In the genomic region with DNA sequence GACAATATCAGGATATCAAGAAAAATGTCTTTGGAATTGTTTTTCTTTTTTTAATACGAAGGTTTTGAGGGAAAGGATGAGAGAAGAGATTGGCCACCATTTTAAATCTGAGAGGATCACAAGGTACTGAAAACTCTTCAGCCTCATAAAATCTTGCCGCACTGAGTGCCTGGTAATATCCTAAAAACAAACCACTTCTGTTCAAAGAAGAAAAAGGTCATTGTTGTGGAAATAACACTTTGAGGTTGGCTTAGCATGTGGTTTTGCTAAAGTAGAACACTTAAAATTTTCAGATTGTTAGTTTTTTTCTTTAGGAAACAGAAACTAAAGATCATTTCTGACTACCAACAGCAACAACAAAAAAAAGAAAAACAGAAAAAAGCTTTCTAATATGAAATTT, we compare ENCODE assay signal across 1 cellular context.
TF ChIP-seq lines count a peak whose summit lies in the region.

No MANE protein-coding gene starts in this region.

TF ChIP-seq in HepG2, 621 proteins besides CTCF, POLR2A, EP300 and RAD21 (continued from another document):
- TF ChIP-seq CREB1 (IDR thresholded peaks at IDR 0.05), result no peak
- TF ChIP-seq CREB1 (CRISPR knock-in tag; IDR thresholded peaks at IDR 0.05), result peak; percentile 24; the same call in 1 of the 2 replicates
- TF ChIP-seq ZNF563 (CRISPR knock-in tag; IDR thresholded peaks at IDR 0.05), result no peak
- TF ChIP-seq ONECUT2 (CRISPR knock-in tag; IDR thresholded peaks at IDR 0.05), result no peak
- TF ChIP-seq, protein P1, sequence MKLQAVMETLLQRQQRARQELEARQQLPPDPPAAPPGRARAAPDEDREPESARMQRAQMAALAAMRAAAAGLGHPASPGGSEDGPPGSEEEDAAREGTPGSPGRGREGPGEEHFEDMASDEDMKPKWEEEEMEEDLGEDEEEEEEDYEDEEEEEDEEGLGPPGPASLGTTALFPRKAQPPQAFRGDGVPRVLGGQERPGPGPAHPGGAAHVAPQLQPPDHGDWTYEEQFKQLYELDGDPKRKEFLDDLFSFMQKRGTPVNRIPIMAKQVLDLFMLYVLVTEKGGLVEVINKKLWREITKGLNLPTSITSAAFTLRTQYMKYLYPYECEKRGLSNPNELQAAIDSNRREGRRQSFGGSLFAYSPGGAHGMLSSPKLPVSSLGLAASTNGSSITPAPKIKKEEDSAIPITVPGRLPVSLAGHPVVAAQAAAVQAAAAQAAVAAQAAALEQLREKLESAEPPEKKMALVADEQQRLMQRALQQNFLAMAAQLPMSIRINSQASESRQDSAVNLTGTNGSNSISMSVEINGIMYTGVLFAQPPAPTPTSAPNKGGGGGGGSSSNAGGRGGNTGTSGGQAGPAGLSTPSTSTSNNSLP (IDR thresholded peaks at IDR 0.05; ENCODE audit: low read depth, low read length), result no peak
- TF ChIP-seq, protein P2, sequence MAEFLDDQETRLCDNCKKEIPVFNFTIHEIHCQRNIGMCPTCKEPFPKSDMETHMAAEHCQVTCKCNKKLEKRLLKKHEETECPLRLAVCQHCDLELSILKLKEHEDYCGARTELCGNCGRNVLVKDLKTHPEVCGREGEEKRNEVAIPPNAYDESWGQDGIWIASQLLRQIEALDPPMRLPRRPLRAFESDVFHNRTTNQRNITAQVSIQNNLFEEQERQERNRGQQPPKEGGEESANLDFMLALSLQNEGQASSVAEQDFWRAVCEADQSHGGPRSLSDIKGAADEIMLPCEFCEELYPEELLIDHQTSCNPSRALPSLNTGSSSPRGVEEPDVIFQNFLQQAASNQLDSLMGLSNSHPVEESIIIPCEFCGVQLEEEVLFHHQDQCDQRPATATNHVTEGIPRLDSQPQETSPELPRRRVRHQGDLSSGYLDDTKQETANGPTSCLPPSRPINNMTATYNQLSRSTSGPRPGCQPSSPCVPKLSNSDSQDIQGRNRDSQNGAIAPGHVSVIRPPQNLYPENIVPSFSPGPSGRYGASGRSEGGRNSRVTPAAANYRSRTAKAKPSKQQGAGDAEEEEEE (CRISPR knock-in tag; IDR thresholded peaks at IDR 0.05; ENCODE audit: borderline replicate concordance), result no peak
- TF ChIP-seq, protein P3, sequence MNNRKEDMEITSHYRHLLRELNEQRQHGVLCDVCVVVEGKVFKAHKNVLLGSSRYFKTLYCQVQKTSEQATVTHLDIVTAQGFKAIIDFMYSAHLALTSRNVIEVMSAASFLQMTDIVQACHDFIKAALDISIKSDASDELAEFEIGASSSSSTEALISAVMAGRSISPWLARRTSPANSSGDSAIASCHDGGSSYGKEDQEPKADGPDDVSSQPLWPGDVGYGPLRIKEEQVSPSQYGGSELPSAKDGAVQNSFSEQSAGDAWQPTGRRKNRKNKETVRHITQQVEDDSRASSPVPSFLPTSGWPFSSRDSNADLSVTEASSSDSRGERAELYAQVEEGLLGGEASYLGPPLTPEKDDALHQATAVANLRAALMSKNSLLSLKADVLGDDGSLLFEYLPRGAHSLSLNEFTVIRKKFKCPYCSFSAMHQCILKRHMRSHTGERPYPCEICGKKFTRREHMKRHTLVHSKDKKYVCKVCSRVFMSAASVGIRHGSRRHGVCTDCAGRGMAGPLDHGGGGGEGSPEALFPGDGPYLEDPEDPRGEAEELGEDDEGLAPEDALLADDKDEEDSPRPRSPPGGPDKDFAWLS (CRISPR knock-in tag; IDR thresholded peaks at IDR 0.05; ENCODE audit: borderline replicate concordance), result no peak
- TF ChIP-seq FIP1L1 (IDR thresholded peaks at IDR 0.05; ENCODE audit: borderline replicate concordance, insufficient read depth, low read depth, low read length), result no peak
